ENCODE assay signal across 32 cellular contexts in the genomic region with DNA sequence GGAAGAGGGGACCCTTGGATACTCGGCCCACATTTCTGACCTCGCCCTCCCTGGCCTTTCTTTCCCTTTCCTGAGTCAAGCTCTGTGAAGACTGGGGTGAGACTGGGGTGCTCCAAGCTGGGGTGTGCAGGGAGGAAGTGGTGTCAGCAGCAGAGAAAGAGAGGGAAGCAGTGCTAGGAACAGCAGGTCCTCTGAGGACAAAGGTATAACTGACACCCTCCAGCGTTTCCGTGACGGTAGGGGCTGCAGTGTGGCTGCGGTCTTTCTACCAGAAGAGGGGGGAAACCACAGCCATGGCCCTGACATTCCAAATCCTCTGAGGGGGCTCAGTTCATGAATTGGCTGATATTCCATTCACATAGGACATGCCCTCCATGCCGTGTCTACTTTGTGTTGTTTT. TPM values are rescaled to one million over a fixed set of nuclear protein-coding genes. Genes with fewer than 3 reads are reported as not detected.
"Had no signal": no experiment of that assay in that cellular context is flagged by ENCODE, and none has a peak within 500 bp of the region (broad histone marks: within the 10 kb centered on the region; RNA-seq: fewer than 3 reads in every experiment).

No MANE protein-coding gene starts in this region.

- H3K4me3 Mint-ChIP-seq: activated CD4-positive, alpha-beta T cell treated with anti-CD3 and anti-CD28 coated beads, Interleukin-2, amount 10 ng/mL, durations not matched to agents 24 days and 14 days; activated CD8-positive, alpha-beta T cell treated with anti-CD3 and anti-CD28 coated beads for 36 hours; activated naive CD8-positive, alpha-beta T cell; activated naive CD8-positive, alpha-beta T cell treated with anti-CD3 and anti-CD28 coated beads, Interleukin-2, amount 50 U/mL, for 24 hours; activated T-cell treated with anti-CD3 and anti-CD28 coated beads, Interleukin-2, amount 50 U/mL, for 72 hours; activated T-helper 17 cell treated with anti-CD3 and anti-CD28 coated beads, Interleukin-2, amount 50 U/mL, for 72 hours; brain; T-cell had no signal

- H3K36me3 Mint-ChIP-seq: activated naive CD8-positive, alpha-beta T cell; brain; T-cell had no signal

- H3K27me3 Mint-ChIP-seq: activated CD4-positive, alpha-beta T cell treated with anti-CD3 and anti-CD28 coated beads, Interleukin-2, amount 10 ng/mL, durations not matched to agents 24 days and 14 days had no signal

- H3K4me1 ChIP-seq: SJSA1 had no signal

- H3K9me3 Mint-ChIP-seq: activated CD8-positive, alpha-beta T cell treated with anti-CD3 and anti-CD28 coated beads for 36 hours; activated naive CD8-positive, alpha-beta T cell treated with anti-CD3 and anti-CD28 coated beads, Interleukin-2, amount 50 U/mL, for 24 hours; activated T-helper 17 cell treated with anti-CD3 and anti-CD28 coated beads, Interleukin-2, amount 50 U/mL, for 72 hours had no signal

- H3K36me3 ChIP-seq: SJSA1 had no signal

- H3K27ac Mint-ChIP-seq: activated CD4-positive, alpha-beta T cell treated with anti-CD3 and anti-CD28 coated beads, Interleukin-2, amount 10 ng/mL, durations not matched to agents 24 days and 14 days; activated CD8-positive, alpha-beta T cell treated with anti-CD3 and anti-CD28 coated beads for 36 hours; activated naive CD8-positive, alpha-beta T cell; activated naive CD8-positive, alpha-beta T cell treated with anti-CD3 and anti-CD28 coated beads, Interleukin-2, amount 50 U/mL, for 24 hours; activated T-cell treated with anti-CD3 and anti-CD28 coated beads, Interleukin-2, amount 50 U/mL, for 72 hours; activated T-helper 17 cell treated with anti-CD3 and anti-CD28 coated beads, Interleukin-2, amount 50 U/mL, for 72 hours; brain; T-cell had no signal

- H3K4me3 ChIP-seq: SJSA1 had no signal

- H3K27me3 ChIP-seq: SJSA1 had no signal

- H3K4me1 Mint-ChIP-seq: activated CD4-positive, alpha-beta T cell treated with anti-CD3 and anti-CD28 coated beads, Interleukin-2, amount 10 ng/mL, durations not matched to agents 24 days and 14 days; activated naive CD8-positive, alpha-beta T cell treated with anti-CD3 and anti-CD28 coated beads, Interleukin-2, amount 50 U/mL, for 24 hours; activated T-helper 17 cell treated with anti-CD3 and anti-CD28 coated beads, Interleukin-2, amount 50 U/mL, for 72 hours; brain; T-cell had no signal

- DNase-seq: activated CD4-positive, alpha-beta T cell treated with anti-CD3 and anti-CD28 coated beads, Interleukin-2, amount 10 ng/mL, durations not matched to agents 24 days and 14 days; activated CD4-positive, alpha-beta T cell treated with anti-CD3 and anti-CD28 coated beads, Interleukin-2, amount 50 U/mL, for 4 hours; activated CD8-positive, alpha-beta T cell treated with anti-CD3 and anti-CD28 coated beads for 36 hours; activated gamma-delta T cell; activated naive CD4-positive, alpha-beta T cell treated with Interleukin-2 at 50 U/mL for 16 hours; activated naive CD8-positive, alpha-beta T cell treated with anti-CD3 and anti-CD28 coated beads, Interleukin-2, amount 50 U/mL, for 24 hours; activated T-cell treated with anti-CD3 and anti-CD28 coated beads, Interleukin-2, amount 50 U/mL, for 1 hour; activated T-cell treated with anti-CD3 and anti-CD28 coated beads, Interleukin-2, amount 50 U/mL, for 72 hours; anterior cingulate cortex; central memory CD4-positive, alpha-beta T cell; NCI-H1048; NCI-H1105 treated with DMSO at 0.1 percent for 48 hours; NCI-H1436; NCI-H1694; NCI-H1930; NCI-H2081 treated with DMSO at 0.1 percent for 48 hours; NCI-H345; NCI-H524 treated with DMSO at 0.1 percent for 48 hours; SHP77 treated with DMSO at 0.1 percent for 48 hours; SK-N-SH; T-cell; T-helper 2 cell; T-helper 9 cell had no signal

- ATAC-seq: activated CD8-positive, alpha-beta T cell treated with anti-CD3 and anti-CD28 coated beads for 36 hours; activated naive CD8-positive, alpha-beta T cell treated with anti-CD3 and anti-CD28 coated beads, Interleukin-2, amount 50 U/mL, for 24 hours; activated T-cell treated with anti-CD3 and anti-CD28 coated beads, Interleukin-2, amount 50 U/mL, for 72 hours; activated T-helper 17 cell treated with anti-CD3 and anti-CD28 coated beads, Interleukin-2, amount 50 U/mL, for 72 hours; Panc1; T-cell had no signal

- H3K27ac ChIP-seq: SJSA1 had no signal

- H3K9me3 ChIP-seq: SJSA1, SK-N-SH had no signal

RNA-seq across cellular contexts. Expression of a gene that starts 1.1 kb away (rescaled TPM):
- total RNA-seq: cerebellum, MCF 10A, NCI-H460, SJSA1 had no signal
- polyA plus RNA-seq: SK-N-SH had no signal

RNA-seq across cellular contexts. Expression of a gene that starts 18.9 kb away (rescaled TPM):
- total RNA-seq: activated CD4-positive, alpha-beta T cell treated with anti-CD3 and anti-CD28 coated beads, Interleukin-2, amount 10 ng/mL, durations not matched to agents 24 days and 14 days; activated T-helper 17 cell treated with anti-CD3 and anti-CD28 coated beads, Interleukin-2, amount 50 U/mL, for 72 hours; cerebellum; MCF 10A; NCI-H460; SJSA1 had no signal
- polyA plus RNA-seq: SK-N-SH had no signal

RNA-seq across cellular contexts. Expression of a gene that starts 22.7 kb away (rescaled TPM):
- total RNA-seq: activated CD4-positive, alpha-beta T cell treated with anti-CD3 and anti-CD28 coated beads, Interleukin-2, amount 10 ng/mL, durations not matched to agents 24 days and 14 days; activated CD8-positive, alpha-beta memory T cell treated with anti-CD3 and anti-CD28 coated beads for 36 hours; activated CD8-positive, alpha-beta T cell treated with anti-CD3 and anti-CD28 coated beads for 36 hours; activated T-cell treated with anti-CD3 and anti-CD28 coated beads, Interleukin-2, amount 50 U/mL, for 72 hours; activated T-helper 17 cell treated with anti-CD3 and anti-CD28 coated beads, Interleukin-2, amount 50 U/mL, for 72 hours; MCF 10A; NCI-H460; SJSA1 had no signal
- polyA plus RNA-seq: SK-N-SH had no signal

RNA-seq across cellular contexts. Expression of a gene that starts 35.1 kb away (rescaled TPM):
- total RNA-seq: activated CD4-positive, alpha-beta T cell treated with anti-CD3 and anti-CD28 coated beads, Interleukin-2, amount 10 ng/mL, durations not matched to agents 24 days and 14 days; activated T-helper 17 cell treated with anti-CD3 and anti-CD28 coated beads, Interleukin-2, amount 50 U/mL, for 72 hours; cerebellum; MCF 10A; NCI-H460; SJSA1 had no signal
- polyA plus RNA-seq: SK-N-SH had no signal

RNA-seq across cellular contexts. Expression of a gene that starts 47.9 kb away (rescaled TPM):
- total RNA-seq: activated CD4-positive, alpha-beta T cell treated with anti-CD3 and anti-CD28 coated beads, Interleukin-2, amount 10 ng/mL, durations not matched to agents 24 days and 14 days; activated CD8-positive, alpha-beta T cell treated with anti-CD3 and anti-CD28 coated beads for 36 hours; activated T-helper 17 cell treated with anti-CD3 and anti-CD28 coated beads, Interleukin-2, amount 50 U/mL, for 72 hours; cerebellum; MCF 10A; NCI-H460; SJSA1 had no signal
- polyA plus RNA-seq: SK-N-SH had no signal
